In genomic region chr10:47363781-47364180, GRCh38 we compare ENCODE assay signal across 15 cellular contexts. TPM values are rescaled to one million over a fixed set of nuclear protein-coding genes. Genes with fewer than 3 reads are reported as not detected.
A peak's percentile ranks its signal among the peaks of the same experiment; 100 is the strongest.
DNase-seq lines count a peak whose midpoint lies in the region; ATAC-seq and TF ChIP-seq lines count a peak whose summit lies in the region.
"Had no signal": no experiment of that assay in that cellular context is flagged by ENCODE, and none has a peak within 500 bp of the region (broad histone marks: within the 10 kb centered on the region; RNA-seq: fewer than 3 reads in every experiment).

No MANE protein-coding gene starts in this region.

- H3K79me2 ChIP-seq in osteoblast (ENCODE audit: insufficient read depth, low read length), result no peaks in the 10 kb centered on the region

- no peak overlapping the region for H3K27ac ChIP-seq in osteoblast (ENCODE audit: low read depth, low read length)
- H3K27ac ChIP-seq: BLaER1, KMS-11 had no signal

- no peak overlapping the region for H3K4me3 Mint-ChIP-seq in natural killer cell treated with Interleukin-12 subunit alpha and Interleukin-12 subunit beta and Interleukin-15 and Interleukin-18, amount 100 ng/mL, for 72 hours
- no peak overlapping the region for H3K4me3 Mint-ChIP-seq in natural killer cell
- H3K4me3 Mint-ChIP-seq: CD4-positive, alpha-beta memory T cell; IgD-negative memory B cell had no signal

- no peaks in the 10 kb centered on the region for H3K4me1 ChIP-seq in osteoblast (ENCODE audit: insufficient read depth, low read length)

- H3K4me3 ChIP-seq in osteoblast (ENCODE audit: insufficient read depth, low read length), result no peak overlapping the region
- H3K4me3 ChIP-seq: BLaER1 had no signal

- H4K20me1 ChIP-seq in osteoblast (ENCODE audit: insufficient read depth, low read length), result no peaks in the 10 kb centered on the region
- H4K20me1 ChIP-seq: BLaER1 had no signal

- H3K27ac Mint-ChIP-seq in natural killer cell treated with Interleukin-12 subunit alpha and Interleukin-12 subunit beta and Interleukin-15 and Interleukin-18, amount 100 ng/mL, for 72 hours, result no peak overlapping the region
- no peak overlapping the region for H3K27ac Mint-ChIP-seq in natural killer cell
- H3K27ac Mint-ChIP-seq: CD4-positive, alpha-beta memory T cell; IgD-negative memory B cell had no signal

- TF ChIP-seq CTCF in natural killer cell (IDR thresholded peaks at IDR 0.05) (no peak), osteoblast (IDR thresholded peaks at IDR 0.05; ENCODE audit: extremely low read depth, low read depth, low read length) (no peak)

- no peak overlapping the region for H2AFZ ChIP-seq in osteoblast (ENCODE audit: low read length)

- no peaks in the 10 kb centered on the region for H3K4me1 Mint-ChIP-seq in natural killer cell treated with Interleukin-12 subunit alpha and Interleukin-12 subunit beta and Interleukin-15 and Interleukin-18, amount 100 ng/mL, for 72 hours (ENCODE audit: low read depth in 2 of 2)
- no peaks in the 10 kb centered on the region for H3K4me1 Mint-ChIP-seq in natural killer cell
- H3K4me1 Mint-ChIP-seq: CD4-positive, alpha-beta memory T cell had no signal

- H3K36me3 Mint-ChIP-seq in natural killer cell treated with Interleukin-12 subunit alpha and Interleukin-12 subunit beta and Interleukin-15 and Interleukin-18, amount 100 ng/mL, for 72 hours, result no peaks in the 10 kb centered on the region
- no peaks in the 10 kb centered on the region for H3K36me3 Mint-ChIP-seq in natural killer cell
- H3K36me3 Mint-ChIP-seq: CD4-positive, alpha-beta memory T cell; IgD-negative memory B cell had no signal

- no peaks in the 10 kb centered on the region for H3K9me3 ChIP-seq in osteoblast (ENCODE audit: low read depth, low read length)
- H3K9me3 ChIP-seq: BLaER1, Caco-2 had no signal

- no peak for ATAC-seq in natural killer cell treated with Interleukin-12 subunit alpha and Interleukin-12 subunit beta and Interleukin-15 and Interleukin-18, amount 100 ng/mL, for 72 hours
- ATAC-seq in natural killer cell (no peak), left lobe of liver (peak; percentile 73), GM21576 (IDR thresholded peaks at IDR 0.05; ENCODE audit: unreplicated experiment) (no peak), GM19023 (IDR thresholded peaks at IDR 0.05; ENCODE audit: unreplicated experiment) (no peak)

- peak; percentile 12 for DNase-seq in natural killer cell treated with Interleukin-12 subunit alpha and Interleukin-12 subunit beta and Interleukin-15 and Interleukin-18, amount 100 ng/mL, for 72 hours (ENCODE audit: low spot score)
- DNase-seq in natural killer cell (no peak), left lobe of liver (ENCODE audit: low spot score) (no peak), osteoblast (ENCODE audit: insufficient read length, low spot score, missing footprints) (peak; percentile 39), EL (no peak)
- no peak for DNase-seq in stimulated activated CD4-positive, alpha-beta T cell treated with anti-CD3 and anti-CD28 coated beads, Interleukin-2, amount 100 ng/mL, for 48 hours
- DNase-seq: CD4-positive, alpha-beta memory T cell; NCI-H446 treated with DMSO at 0.1 percent for 48 hours had no signal

- no peak overlapping the region for H3K4me2 ChIP-seq in osteoblast (ENCODE audit: insufficient read depth, low read length)
- H3K4me2 ChIP-seq: BLaER1, KMS-11 had no signal

- intact Hi-C loops in natural killer cell (cut with micrococcal nuclease), result no loop called here

- peaks cover 5% of the 10 kb centered on the region for H3K27me3 ChIP-seq in osteoblast (ENCODE audit: insufficient read depth, low read length)
- H3K27me3 ChIP-seq: BLaER1 had no signal

- no peaks in the 10 kb centered on the region for H3K9me3 Mint-ChIP-seq in natural killer cell treated with Interleukin-12 subunit alpha and Interleukin-12 subunit beta and Interleukin-15 and Interleukin-18, amount 100 ng/mL, for 72 hours
- no peaks in the 10 kb centered on the region for H3K9me3 Mint-ChIP-seq in natural killer cell
- H3K9me3 Mint-ChIP-seq: CD4-positive, alpha-beta memory T cell; IgD-negative memory B cell had no signal

- no peaks in the 10 kb centered on the region for H3K36me3 ChIP-seq in osteoblast (ENCODE audit: insufficient read depth, low read length)
- H3K36me3 ChIP-seq: BLaER1 had no signal

- peaks cover 2 to 6% of the 10 kb centered on the region in 2 donors for H3K27me3 Mint-ChIP-seq in natural killer cell treated with Interleukin-12 subunit alpha and Interleukin-12 subunit beta and Interleukin-15 and Interleukin-18, amount 100 ng/mL, for 72 hours
- H3K27me3 Mint-ChIP-seq in natural killer cell (ENCODE audit: low read depth in 2 of 2), result peaks cover 0 to 9% of the 10 kb centered on the region in 2 donors
- H3K27me3 Mint-ChIP-seq: CD4-positive, alpha-beta memory T cell had no signal

RNA-seq across cellular contexts. Expression of gene RBP3, which starts 15.6 kb away (rescaled TPM):
- not detected for total RNA-seq in natural killer cell treated with Interleukin-12 subunit alpha and Interleukin-12 subunit beta and Interleukin-15 and Interleukin-18, amount 100 ng/mL, for 72 hours
- total RNA-seq in natural killer cell (not detected), left lobe of liver (not detected), osteoblast (not detected in 2 replicates)
- total RNA-seq: Caco-2; CD4-positive, alpha-beta memory T cell; SK-MEL-5 had no signal

RNA-seq across cellular contexts. Expression of gene ZNF488, which starts 20.3 kb away (rescaled TPM):
- not detected for total RNA-seq in natural killer cell treated with Interleukin-12 subunit alpha and Interleukin-12 subunit beta and Interleukin-15 and Interleukin-18, amount 100 ng/mL, for 72 hours
- total RNA-seq in natural killer cell (not detected), left lobe of liver (0.08 TPM), osteoblast (under 0.01 and 0.29 TPM in 2 replicates)
- total RNA-seq: CD4-positive, alpha-beta memory T cell; SK-MEL-5 had no signal

RNA-seq across cellular contexts. Expression of gene GDF2, which starts 41.5 kb away (rescaled TPM):
- not detected for total RNA-seq in natural killer cell treated with Interleukin-12 subunit alpha and Interleukin-12 subunit beta and Interleukin-15 and Interleukin-18, amount 100 ng/mL, for 72 hours
- not detected for total RNA-seq in natural killer cell
- 7.2 TPM for total RNA-seq in left lobe of liver
- not detected in 2 replicates for total RNA-seq in osteoblast
- total RNA-seq: Caco-2; CD4-positive, alpha-beta memory T cell; SK-MEL-5 had no signal

Comparison
In these comparisons a context has a peak if more than half of its experiments do, and no peak if none do; other contexts are left out.
1. DNase-seq: peak in natural killer cell treated with Interleukin-12 subunit alpha and Interleukin-12 subunit beta and Interleukin-15 and Interleukin-18, amount 100 ng/mL, for 72 hours (single experiment) and osteoblast (single experiment); none in natural killer cell (single experiment), left lobe of liver (single experiment), stimulated activated CD4-positive, alpha-beta T cell treated with anti-CD3 and anti-CD28 coated beads, Interleukin-2, amount 100 ng/mL, for 48 hours (0 of 2) and EL (single experiment).